ENCODE assay signal across 9 cellular contexts in the genomic region with DNA sequence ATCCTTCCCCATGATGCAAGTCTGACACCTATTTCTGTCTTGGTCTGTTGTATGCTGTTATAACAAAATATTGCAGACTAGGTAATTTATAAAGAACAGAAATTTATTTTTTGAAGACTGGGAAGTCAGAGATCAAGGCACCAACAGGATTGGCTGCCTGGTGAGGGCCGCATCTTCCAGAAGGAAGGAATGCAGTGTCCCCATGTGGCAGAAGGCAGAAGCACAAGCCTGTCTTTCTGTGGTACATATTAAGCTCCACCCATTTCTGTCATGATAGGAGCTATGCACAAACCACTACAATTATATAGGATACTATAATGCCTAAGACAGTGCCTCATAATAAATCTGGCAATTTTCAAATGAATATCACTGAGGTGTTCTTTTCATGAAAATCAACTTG.
A peak's percentile ranks its signal among the peaks of the same experiment; 100 is the strongest.
DNase-seq lines count a peak whose midpoint lies in the region; ATAC-seq and TF ChIP-seq lines count a peak whose summit lies in the region.
"Had no signal": no experiment of that assay in that cellular context is flagged by ENCODE, and none has a peak within 500 bp of the region (broad histone marks: within the 10 kb centered on the region; RNA-seq: fewer than 3 reads in every experiment).

No MANE protein-coding gene starts in this region.

- H3K79me2 ChIP-seq in GM23338 (replicated peaks; ENCODE audit: insufficient read depth) (no peaks in the 10 kb centered on the region), hepatocyte (no peaks in the 10 kb centered on the region)

- H3F3A ChIP-seq in GM23338 (replicated peaks; ENCODE audit: low read depth): no peaks in the 10 kb centered on the region

- ATAC-seq in GM23338: peak; percentile 79
- ATAC-seq in activated naive CD8-positive, alpha-beta T cell treated with anti-CD3 and anti-CD28 coated beads, Interleukin-2, amount 50 U/mL, for 24 hours: no peak
- no peak for ATAC-seq in upper lobe of left lung (ENCODE audit: low FRiP score in 2 of 2)

- DNase-seq in AG09319 (ENCODE audit: extremely low read depth, low read depth) (no peak), GM23338 (ENCODE audit: low spot score) (peak; percentile 72), RKO (ENCODE audit: low spot score) (peak; percentile 46), hepatocyte (ENCODE audit: low spot score) (peak; percentile 48), upper lobe of left lung (no peak), epidermal melanocyte (ENCODE audit: insufficient read length, low spot score) (no peak)
- no peak for DNase-seq in activated naive CD8-positive, alpha-beta T cell treated with anti-CD3 and anti-CD28 coated beads, Interleukin-2, amount 50 U/mL, for 24 hours
- DNase-seq in activated naive CD4-positive, alpha-beta T cell (lab: John Stamatoyannopoulos, UW): no peak
- DNase-seq: NCI-H226 had no signal

- no peaks in the 10 kb centered on the region for H3K27me3 Mint-ChIP-seq in GM23338 (ENCODE audit: insufficient read depth, low read depth, poor library complexity)
- H3K27me3 Mint-ChIP-seq in activated naive CD8-positive, alpha-beta T cell treated with anti-CD3 and anti-CD28 coated beads, Interleukin-2, amount 50 U/mL, for 24 hours: no peaks in the 10 kb centered on the region

- H3K4me3 ChIP-seq in GM23338 (no peak overlapping the region), hepatocyte (no peak overlapping the region), upper lobe of left lung (no peak overlapping the region)

- no peak for TF ChIP-seq EP300 in upper lobe of left lung (IDR thresholded peaks at IDR 0.05)

- H3K9me3 Mint-ChIP-seq in GM23338: no peaks in the 10 kb centered on the region; the same call in 2 of the 3 replicates
- no peaks in the 10 kb centered on the region for H3K9me3 Mint-ChIP-seq in activated naive CD8-positive, alpha-beta T cell treated with anti-CD3 and anti-CD28 coated beads, Interleukin-2, amount 50 U/mL, for 24 hours

- peaks cover 7% of the 10 kb centered on the region; the same call in 1 of the 2 replicates for H3K4me1 ChIP-seq in GM23338 (ENCODE audit: insufficient read depth)
- no peaks in the 10 kb centered on the region for H3K4me1 ChIP-seq in hepatocyte (ENCODE audit: insufficient read depth)
- no peaks in the 10 kb centered on the region for H3K4me1 ChIP-seq in upper lobe of left lung

- H3K9me3 ChIP-seq in hepatocyte (ENCODE audit: low read depth) (no peaks in the 10 kb centered on the region), upper lobe of left lung (no peaks in the 10 kb centered on the region)

- TF ChIP-seq POLR2A in upper lobe of left lung (IDR thresholded peaks at IDR 0.05): no peak

- no peaks in the 10 kb centered on the region for H3K36me3 Mint-ChIP-seq in GM23338 (ENCODE audit: low read depth)
- no peaks in the 10 kb centered on the region for H3K36me3 Mint-ChIP-seq in activated naive CD8-positive, alpha-beta T cell treated with anti-CD3 and anti-CD28 coated beads, Interleukin-2, amount 50 U/mL, for 24 hours (ENCODE audit: low read depth)

- no peaks in the 10 kb centered on the region for H3K36me3 ChIP-seq in GM23338 (ENCODE audit: insufficient read depth)
- no peaks in the 10 kb centered on the region for H3K36me3 ChIP-seq in hepatocyte (replicated peaks; ENCODE audit: insufficient read depth, low read depth)
- H3K36me3 ChIP-seq in upper lobe of left lung: no peaks in the 10 kb centered on the region

- H3K27me3 ChIP-seq in GM23338 (ENCODE audit: insufficient read depth) (no peaks in the 10 kb centered on the region), hepatocyte (no peaks in the 10 kb centered on the region), upper lobe of left lung (no peaks in the 10 kb centered on the region)

- no peak overlapping the region for H3K4me3 Mint-ChIP-seq in GM23338
- no peak overlapping the region for H3K4me3 Mint-ChIP-seq in activated naive CD8-positive, alpha-beta T cell treated with anti-CD3 and anti-CD28 coated beads, Interleukin-2, amount 50 U/mL, for 24 hours

- TF ChIP-seq CTCF in AG09319 (IDR thresholded peaks at IDR 0.05; ENCODE audit: low read depth, low read length): peak; percentile 37
- peak; percentile 59 to 84 for TF ChIP-seq CTCF in GM23338 (conservative IDR thresholded peaks at IDR 0.05; ENCODE audit: low read depth in 2 of 2)
- TF ChIP-seq CTCF in hepatocyte (IDR thresholded peaks at IDR 0.05; ENCODE audit: poor library complexity): peak; percentile 51
- TF ChIP-seq CTCF in upper lobe of left lung (IDR thresholded peaks at IDR 0.05): peak in 2 of 6 experiments; percentile 18 to 36

- H4K20me1 ChIP-seq in GM23338 (replicated peaks; ENCODE audit: insufficient read depth) (no peaks in the 10 kb centered on the region), hepatocyte (ENCODE audit: insufficient read depth, poor library complexity, severe bottlenecking) (no peaks in the 10 kb centered on the region)

- H3K4me2 ChIP-seq in GM23338 (no peak overlapping the region), hepatocyte (no peak overlapping the region)

- no peaks in the 10 kb centered on the region for H3K9me2 ChIP-seq in GM23338 (ENCODE audit: insufficient read depth)
- no peaks in the 10 kb centered on the region for H3K9me2 ChIP-seq in hepatocyte (replicated peaks; ENCODE audit: insufficient read depth)

- 60% methylated on average over 1 of the region's 1 CpG for WGBS in hepatocyte (ENCODE audit: low lambda C conversion rate, missing lambda C conversion rate)
- 48 to 67% methylated on average over 1 of the region's 1 CpG for WGBS in upper lobe of left lung, 2 donors

- H2AFZ ChIP-seq in GM23338: peak overlapping the region; percentile 56
- no peak overlapping the region for H2AFZ ChIP-seq in hepatocyte

- H3K27ac Mint-ChIP-seq in GM23338: no peak overlapping the region
- no peak overlapping the region for H3K27ac Mint-ChIP-seq in activated naive CD8-positive, alpha-beta T cell treated with anti-CD3 and anti-CD28 coated beads, Interleukin-2, amount 50 U/mL, for 24 hours

- peaks cover 17% of the 10 kb centered on the region; the same call in 2 of the 3 replicates for H3K4me1 Mint-ChIP-seq in GM23338
- no peaks in the 10 kb centered on the region for H3K4me1 Mint-ChIP-seq in activated naive CD8-positive, alpha-beta T cell treated with anti-CD3 and anti-CD28 coated beads, Interleukin-2, amount 50 U/mL, for 24 hours

- H3K27ac ChIP-seq in GM23338 (ENCODE audit: low read depth): no peak overlapping the region
- no peak overlapping the region for H3K27ac ChIP-seq in hepatocyte
- H3K27ac ChIP-seq in upper lobe of left lung: no peak overlapping the region

TF ChIP-seq in GM23338, 12 proteins besides CTCF, POLR2A, EP300 and RAD21:
- no peak for TF ChIP-seq EZH2 (IDR thresholded peaks at IDR 0.05; ENCODE audit: low read depth, unreplicated experiment)
- TF ChIP-seq EZH2phosphoT487 (IDR thresholded peaks at IDR 0.05; ENCODE audit: unreplicated experiment): no peak
- no peak for TF ChIP-seq NANOG (IDR thresholded peaks at IDR 0.05; ENCODE audit: borderline replicate concordance)
- no peak for TF ChIP-seq ZNF331 (CRISPR knock-in tag; IDR thresholded peaks at IDR 0.05; ENCODE audit: low read depth)
- TF ChIP-seq, protein P1, sequence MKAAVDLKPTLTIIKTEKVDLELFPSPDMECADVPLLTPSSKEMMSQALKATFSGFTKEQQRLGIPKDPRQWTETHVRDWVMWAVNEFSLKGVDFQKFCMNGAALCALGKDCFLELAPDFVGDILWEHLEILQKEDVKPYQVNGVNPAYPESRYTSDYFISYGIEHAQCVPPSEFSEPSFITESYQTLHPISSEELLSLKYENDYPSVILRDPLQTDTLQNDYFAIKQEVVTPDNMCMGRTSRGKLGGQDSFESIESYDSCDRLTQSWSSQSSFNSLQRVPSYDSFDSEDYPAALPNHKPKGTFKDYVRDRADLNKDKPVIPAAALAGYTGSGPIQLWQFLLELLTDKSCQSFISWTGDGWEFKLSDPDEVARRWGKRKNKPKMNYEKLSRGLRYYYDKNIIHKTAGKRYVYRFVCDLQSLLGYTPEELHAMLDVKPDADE (IDR thresholded peaks at IDR 0.05): no peak
- no peak for TF ChIP-seq JUNB (IDR thresholded peaks at IDR 0.05; ENCODE audit: unreplicated experiment)

Comparison
In these comparisons a context has a peak if more than half of its experiments do, and no peak if none do; other contexts are left out.
1. DNase-seq: peak in GM23338 (single experiment), RKO (single experiment) and hepatocyte (single experiment); none in AG09319 (single experiment), activated naive CD8-positive, alpha-beta T cell treated with anti-CD3 and anti-CD28 coated beads, Interleukin-2, amount 50 U/mL, for 24 hours (single experiment), activated naive CD4-positive, alpha-beta T cell (0 of 4), upper lobe of left lung (0 of 2) and epidermal melanocyte (single experiment).